Comparison of ENCODE assay signal across 17 cellular contexts in genomic region chr14:71290301-71290700, GRCh38. TPM values are rescaled to one million over a fixed set of nuclear protein-coding genes. Genes with fewer than 3 reads are reported as not detected.
A peak's percentile ranks its signal among the peaks of the same experiment; 100 is the strongest.
DNase-seq lines count a peak whose midpoint lies in the region; ATAC-seq and TF ChIP-seq lines count a peak whose summit lies in the region.
"Had no signal": no experiment of that assay in that cellular context is flagged by ENCODE, and none has a peak within 500 bp of the region (broad histone marks: within the 10 kb centered on the region; RNA-seq: fewer than 3 reads in every experiment).

No MANE protein-coding gene starts in this region.

- peak overlapping the region; percentile 32 for H3K27ac Mint-ChIP-seq in activated CD4-positive, alpha-beta T cell treated with anti-CD3 and anti-CD28 coated beads, Interleukin-2, amount 10 ng/mL, durations not matched to agents 24 days and 14 days
- H3K27ac Mint-ChIP-seq in dendritic cell treated with granulocyte-macrophage colony-stimulating factor and Interleukin-4, amounts not matched to agents 40 ng/mL and 50 ng/mL, for 4 days = peak overlapping the region; percentile 68
- peak overlapping the region; percentile 80 for H3K27ac Mint-ChIP-seq in stimulated activated memory B cell treated with anti-CD40 and anti-IgM and Interleukin-4, amounts not matched to agents 10 μg/mL and 1 μg/mL and 100 μg/mL, for 72 hours
- H3K27ac Mint-ChIP-seq: WTC11 had no signal

- intact Hi-C loops in activated CD4-positive, alpha-beta T cell treated with anti-CD3 and anti-CD28 coated beads, Interleukin-2, amount 10 ng/mL, durations not matched to agents 24 days and 14 days (cut with micrococcal nuclease) = no loop called here
- intact Hi-C loops in dendritic cell treated with granulocyte-macrophage colony-stimulating factor and Interleukin-4, amounts not matched to agents 40 ng/mL and 50 ng/mL, for 4 days (cut with micrococcal nuclease) = no loop called here

- ATAC-seq in stimulated activated memory B cell treated with anti-CD40 and anti-IgM and Interleukin-4, amounts not matched to agents 10 μg/mL and 1 μg/mL and 100 μg/mL, for 72 hours = no peak
- ATAC-seq: WTC11 had no signal

- no peak for TF ChIP-seq CTCF in GM10266 (IDR thresholded peaks at IDR 0.05; ENCODE audit: control insufficient read depth, insufficient read depth, low read depth, missing control alignments)

- no peaks in the 10 kb centered on the region for H3K27me3 Mint-ChIP-seq in activated CD4-positive, alpha-beta T cell treated with anti-CD3 and anti-CD28 coated beads, Interleukin-2, amount 10 ng/mL, durations not matched to agents 24 days and 14 days
- H3K27me3 Mint-ChIP-seq in dendritic cell treated with granulocyte-macrophage colony-stimulating factor and Interleukin-4, amounts not matched to agents 40 ng/mL and 50 ng/mL, for 4 days = peaks cover 2% of the 10 kb centered on the region
- no peaks in the 10 kb centered on the region for H3K27me3 Mint-ChIP-seq in stimulated activated memory B cell treated with anti-CD40 and anti-IgM and Interleukin-4, amounts not matched to agents 10 μg/mL and 1 μg/mL and 100 μg/mL, for 72 hours
- H3K27me3 Mint-ChIP-seq: activated naive CD4-positive, alpha-beta T cell treated with anti-CD3 and anti-CD28 coated beads, Interleukin-2, amount 50 U/mL, for 24 hours; IgD-negative memory B cell had no signal

- DNase-seq in activated CD4-positive, alpha-beta T cell treated with anti-CD3 and anti-CD28 coated beads, Interleukin-2, amount 10 ng/mL, durations not matched to agents 24 days and 14 days = no peak
- DNase-seq in activated CD4-positive, alpha-beta T cell treated with anti-CD3 and anti-CD28 coated beads, Interleukin-2, amount 50 U/mL, for 1 hour = no peak
- DNase-seq in RPMI8226 (peak; percentile 50), NCI-H1092 treated with DMSO at 0.1 percent for 48 hours (lab: John Stamatoyannopoulos, UW) (no peak), NCI-H446 (lab: John Stamatoyannopoulos, UW) (no peak), GM10266 (ENCODE audit: extremely low spot score) (no peak)
- DNase-seq: effector memory CD4-positive, alpha-beta T cell; kidney; NCI-H1436 treated with DMSO at 0.1 percent for 48 hours; NCI-H510A treated with DMSO at 0.1 percent for 48 hours; T-helper 9 cell had no signal

- H3K36me3 Mint-ChIP-seq in activated CD4-positive, alpha-beta T cell treated with anti-CD3 and anti-CD28 coated beads, Interleukin-2, amount 10 ng/mL, durations not matched to agents 24 days and 14 days (ENCODE audit: low read depth) = peaks cover 3% of the 10 kb centered on the region
- no peaks in the 10 kb centered on the region for H3K36me3 Mint-ChIP-seq in dendritic cell treated with granulocyte-macrophage colony-stimulating factor and Interleukin-4, amounts not matched to agents 40 ng/mL and 50 ng/mL, for 4 days (ENCODE audit: low read depth)
- H3K36me3 Mint-ChIP-seq in stimulated activated memory B cell treated with anti-CD40 and anti-IgM and Interleukin-4, amounts not matched to agents 10 μg/mL and 1 μg/mL and 100 μg/mL, for 72 hours = no peaks in the 10 kb centered on the region
- H3K36me3 Mint-ChIP-seq: IgD-negative memory B cell had no signal

- H3K4me3 Mint-ChIP-seq in activated CD4-positive, alpha-beta T cell treated with anti-CD3 and anti-CD28 coated beads, Interleukin-2, amount 10 ng/mL, durations not matched to agents 24 days and 14 days = no peak overlapping the region
- H3K4me3 Mint-ChIP-seq in dendritic cell treated with granulocyte-macrophage colony-stimulating factor and Interleukin-4, amounts not matched to agents 40 ng/mL and 50 ng/mL, for 4 days = no peak overlapping the region
- no peak overlapping the region for H3K4me3 Mint-ChIP-seq in stimulated activated memory B cell treated with anti-CD40 and anti-IgM and Interleukin-4, amounts not matched to agents 10 μg/mL and 1 μg/mL and 100 μg/mL, for 72 hours
- H3K4me3 Mint-ChIP-seq: activated T-cell treated with anti-CD3 and anti-CD28 coated beads, Interleukin-2, amount 50 U/mL, for 4 hours; WTC11 had no signal

- peaks cover 5% of the 10 kb centered on the region for H3K9me3 Mint-ChIP-seq in activated CD4-positive, alpha-beta T cell treated with anti-CD3 and anti-CD28 coated beads, Interleukin-2, amount 10 ng/mL, durations not matched to agents 24 days and 14 days
- no peaks in the 10 kb centered on the region for H3K9me3 Mint-ChIP-seq in dendritic cell treated with granulocyte-macrophage colony-stimulating factor and Interleukin-4, amounts not matched to agents 40 ng/mL and 50 ng/mL, for 4 days
- peaks cover 4% of the 10 kb centered on the region for H3K9me3 Mint-ChIP-seq in stimulated activated memory B cell treated with anti-CD40 and anti-IgM and Interleukin-4, amounts not matched to agents 10 μg/mL and 1 μg/mL and 100 μg/mL, for 72 hours
- H3K9me3 Mint-ChIP-seq: activated naive CD4-positive, alpha-beta T cell treated with anti-CD3 and anti-CD28 coated beads, Interleukin-2, amount 50 U/mL, for 24 hours; activated T-cell treated with anti-CD3 and anti-CD28 coated beads, Interleukin-2, amount 50 U/mL, for 4 hours had no signal

- H3K4me1 Mint-ChIP-seq in activated CD4-positive, alpha-beta T cell treated with anti-CD3 and anti-CD28 coated beads, Interleukin-2, amount 10 ng/mL, durations not matched to agents 24 days and 14 days = peaks cover 15% of the 10 kb centered on the region
- H3K4me1 Mint-ChIP-seq in dendritic cell treated with granulocyte-macrophage colony-stimulating factor and Interleukin-4, amounts not matched to agents 40 ng/mL and 50 ng/mL, for 4 days (ENCODE audit: low read depth) = peaks cover 5% of the 10 kb centered on the region
- H3K4me1 Mint-ChIP-seq in stimulated activated memory B cell treated with anti-CD40 and anti-IgM and Interleukin-4, amounts not matched to agents 10 μg/mL and 1 μg/mL and 100 μg/mL, for 72 hours = peaks cover 32% of the 10 kb centered on the region

RNA-seq across cellular contexts. Expression of gene SIPA1L1, which starts 30.0 kb away (rescaled TPM):
- 69.7 and 72.6 TPM in 2 replicates for total RNA-seq in activated CD4-positive, alpha-beta T cell treated with anti-CD3 and anti-CD28 coated beads, Interleukin-2, amount 10 ng/mL, durations not matched to agents 24 days and 14 days
